15 cellular contexts compared by ENCODE assay signal in genomic region chr9:83501552-83501951, GRCh38. TPM values are rescaled to one million over a fixed set of nuclear protein-coding genes. Genes with fewer than 3 reads are reported as not detected.
DNase-seq lines count a peak whose midpoint lies in the region; ATAC-seq and TF ChIP-seq lines count a peak whose summit lies in the region.
"Had no signal": no experiment of that assay in that cellular context is flagged by ENCODE, and none has a peak within 500 bp of the region (broad histone marks: within the 10 kb centered on the region; RNA-seq: fewer than 3 reads in every experiment).

No MANE protein-coding gene starts in this region.

- H3K27ac Mint-ChIP-seq in brain (peak overlapping the region in 3 of 5 experiments; percentile 6 to 50 (median 41)), nephron (peak overlapping the region; percentile 4 to 64 (median 37))
- H3K27ac Mint-ChIP-seq: CD14-positive monocyte had no signal

- H2AFZ ChIP-seq in mammary epithelial cell (ENCODE audit: low read depth, low read length), result no peak overlapping the region

- H3K79me2 ChIP-seq in mammary epithelial cell (ENCODE audit: insufficient read depth, low read length), result no peaks in the 10 kb centered on the region

- H3K27ac ChIP-seq in mammary epithelial cell (ENCODE audit: insufficient read depth, low read depth, low read length) (no peak overlapping the region), brain microvascular endothelial cell (no peak overlapping the region)
- H3K27ac ChIP-seq: SJCRH30 had no signal

- H3K9me3 Mint-ChIP-seq in brain (no peaks in the 10 kb centered on the region), nephron (no peaks in the 10 kb centered on the region)

- no peak overlapping the region for H3K9ac ChIP-seq in mammary epithelial cell (ENCODE audit: insufficient read depth, low read length)

- dilution Hi-C loops in mammary epithelial cell (cut with HindIII; ENCODE audit: low sequenced_read_pairs), result no loop called here

- H3K4me1 ChIP-seq in mammary epithelial cell (ENCODE audit: insufficient read depth, low read length) (no peaks in the 10 kb centered on the region), BE2C (peaks cover 18% of the 10 kb centered on the region)

- no peaks in the 10 kb centered on the region for H3K9me3 ChIP-seq in mammary epithelial cell (replicated peaks; ENCODE audit: insufficient read depth, low read length)
- no peaks in the 10 kb centered on the region for H3K9me3 ChIP-seq in BE2C
- H3K9me3 ChIP-seq: MG63, SJCRH30 had no signal

- CTCF ChIA-PET in mammary epithelial cell (lab: Charles Lee; ENCODE audit: low non-redundant PET), result no interaction called here

- ATAC-seq in GM19324 (IDR thresholded peaks at IDR 0.05; ENCODE audit: low FRiP score, unreplicated experiment), result no peak

- H4K20me1 ChIP-seq in mammary epithelial cell (ENCODE audit: insufficient read depth, low read length), result no peaks in the 10 kb centered on the region

- in situ Hi-C loops in T47D (cut with HindIII; ENCODE audit: low pct_unique_long_range_greater_than_20kb, low sequenced_read_pairs), result no loop called here
- in situ Hi-C loops in mammary epithelial cell (cut with MboI; ENCODE audit: low sequenced_read_pairs in 2 of 2), result no loop called here
- in situ Hi-C loops in brain microvascular endothelial cell (cut with HindIII; ENCODE audit: low pct_ligation_motif_present, low sequenced_read_pairs), result no loop called here

- 0% methylated on average over 3 of the region's 3 CpGs for WGBS in mammary epithelial cell (ENCODE audit: low coverage, missing lambda C conversion rate)

- TF ChIP-seq CTCF in mammary epithelial cell (conservative IDR thresholded peaks at IDR 0.05 in 1 of 2, IDR thresholded peaks at IDR 0.05 in 1 of 2; ENCODE audit: extremely low read depth in 1 of 2, insufficient read depth in 1 of 2, low read depth in 1 of 2, low read length in 2 of 2) (no peak), brain (conservative IDR thresholded peaks at IDR 0.05) (no peak), nephron (IDR thresholded peaks at IDR 0.05; ENCODE audit: unreplicated experiment in 3 of 3) (no peak), BE2C (IDR thresholded peaks at IDR 0.05; ENCODE audit: low read depth, low read length) (no peak), brain microvascular endothelial cell (IDR thresholded peaks at IDR 0.05; ENCODE audit: low read depth, low read length, missing control alignments) (no peak)

- H3K27me3 Mint-ChIP-seq in brain, result no peaks in the 10 kb centered on the region
- H3K27me3 Mint-ChIP-seq in nephron (ENCODE audit: low read depth), result peaks cover 4% of the 10 kb centered on the region

- DNase-seq in T47D (ENCODE audit: low read depth in 1 of 2, low spot score in 1 of 2) (peak; percentile 2 to 71), mammary epithelial cell (no peak), BE2C (no peak), brain microvascular endothelial cell (no peak)
- DNase-seq: GDM1, Karpas-422, MG63, NCI-H1417, NCI-H1694 treated with DMSO at 0.1 percent for 48 hours, NCI-H748 treated with DMSO at 0.1 percent for 48 hours, SJCRH30 had no signal

- no peak overlapping the region for H3K4me2 ChIP-seq in mammary epithelial cell (ENCODE audit: insufficient read depth, low read depth, low read length)

- intact Hi-C loops in mammary epithelial cell (cut with micrococcal nuclease), result no loop called here

- H3K27me3 ChIP-seq in mammary epithelial cell (ENCODE audit: insufficient read depth, low read length), result no peaks in the 10 kb centered on the region
- no peaks in the 10 kb centered on the region for H3K27me3 ChIP-seq in BE2C
- no peaks in the 10 kb centered on the region for H3K27me3 ChIP-seq in brain microvascular endothelial cell (replicated peaks)
- H3K27me3 ChIP-seq: MG63, SJCRH30 had no signal

- H3K4me3 Mint-ChIP-seq in brain (no peak overlapping the region), nephron (no peak overlapping the region)
- H3K4me3 Mint-ChIP-seq: CD14-positive monocyte had no signal

- H3K4me3 ChIP-seq in mammary epithelial cell (replicated peaks in 1 of 3; ENCODE audit: insufficient read depth in 1 of 3, low read depth in 2 of 3, low read length in 3 of 3), result no peak overlapping the region
- H3K4me3 ChIP-seq in BE2C (ENCODE audit: low read depth, low read length), result no peak overlapping the region
- no peak overlapping the region for H3K4me3 ChIP-seq in brain microvascular endothelial cell (ENCODE audit: low read depth, low read length)
- H3K4me3 ChIP-seq: MG63, SJCRH30 had no signal

- no TSS peak for BruUV-seq in mammary epithelial cell (replicated peaks; lab: Mats Ljungman, UMichigan)

- no peaks in the 10 kb centered on the region for H3K36me3 Mint-ChIP-seq in brain
- H3K36me3 Mint-ChIP-seq in nephron (ENCODE audit: low read depth), result no peaks in the 10 kb centered on the region

- H3K36me3 ChIP-seq in mammary epithelial cell (ENCODE audit: insufficient read depth, low read length) (no peaks in the 10 kb centered on the region), BE2C (peaks cover 10% of the 10 kb centered on the region), brain microvascular endothelial cell (replicated peaks) (no peaks in the 10 kb centered on the region)
- H3K36me3 ChIP-seq: MG63, SJCRH30 had no signal

- H3K4me1 Mint-ChIP-seq in brain, result peaks cover 40% of the 10 kb centered on the region
- peaks cover 37% of the 10 kb centered on the region for H3K4me1 Mint-ChIP-seq in nephron

RNA-seq across cellular contexts. Expression of gene FRMD3, which starts 36.6 kb away (rescaled TPM):
- 1 to 10 TPM in 1 of 2 donors, under 1 TPM in 1; 0.19 to 3.7 TPM for total RNA-seq in mammary epithelial cell
- polyA plus RNA-seq in mammary epithelial cell (0.03 TPM), brain (ENCODE audit: insufficient read depth, low read depth, low replicate concordance) (18.7 TPM)
- 1.1 TPM for polyA minus RNA-seq in mammary epithelial cell
- 13.5 TPM for polyA plus RNA-seq in BE2C (2012; ENCODE audit: insufficient read depth, insufficient read length, low read depth)

Comparison
In these comparisons a context has a peak if more than half of its experiments do, and no peak if none do; other contexts are left out.
1. DNase-seq: peak in T47D (2 of 2); none in mammary epithelial cell (single experiment), BE2C (single experiment) and brain microvascular endothelial cell (single experiment).
2. RNA of gene FRMD3, which starts 36.6 kb away (polyA plus RNA-seq): 18.7 TPM in brain (single experiment); 0.03 TPM in mammary epithelial cell (single experiment); every median in the first group is over 10 times any median in the second.